In genomic region chr2:179936654-179937053, GRCh38 we compare ENCODE assay signal across 8 cellular contexts.
DNase-seq lines count a peak whose midpoint lies in the region; ATAC-seq and TF ChIP-seq lines count a peak whose summit lies in the region.

No MANE protein-coding gene starts in this region.

- H3K4me3 ChIP-seq in ascending aorta = no peak overlapping the region
- H3K4me3 ChIP-seq in prostate gland = no peak overlapping the region

- H3K27me3 ChIP-seq in ascending aorta (no peaks in the 10 kb centered on the region), prostate gland (replicated peaks; ENCODE audit: insufficient read depth) (no peaks in the 10 kb centered on the region)

- H3K27ac ChIP-seq in ascending aorta = no peak overlapping the region
- no peak overlapping the region for H3K27ac ChIP-seq in prostate gland

- H3K4me1 ChIP-seq in ascending aorta = no peaks in the 10 kb centered on the region
- H3K4me1 ChIP-seq in prostate gland (replicated peaks) = no peaks in the 10 kb centered on the region

- H3K27me3 Mint-ChIP-seq in activated T-cell treated with anti-CD3 and anti-CD28 coated beads, Interleukin-2, amount 50 U/mL, for 72 hours (ENCODE audit: low read depth) = no peaks in the 10 kb centered on the region
- H3K27me3 Mint-ChIP-seq in activated T-cell treated with anti-CD3 and anti-CD28 coated beads, Interleukin-2, amount 50 U/mL, for 4 hours (ENCODE audit: low read depth) = no peaks in the 10 kb centered on the region

- peak in 1 of 2 donors; percentile 33 for ATAC-seq in activated T-cell treated with anti-CD3 and anti-CD28 coated beads, Interleukin-2, amount 50 U/mL, for 72 hours (replicated peaks in 1 of 2)
- ATAC-seq in activated T-cell treated with anti-CD3 and anti-CD28 coated beads, Interleukin-2, amount 50 U/mL, for 4 hours = no peak
- ATAC-seq in GM21786 (IDR thresholded peaks at IDR 0.05; ENCODE audit: unreplicated experiment) = no peak

- no peak overlapping the region for H3K27ac Mint-ChIP-seq in activated T-cell treated with anti-CD3 and anti-CD28 coated beads, Interleukin-2, amount 50 U/mL, for 72 hours

- peaks cover 0 to 7% of the 10 kb centered on the region in 2 donors for H3K36me3 Mint-ChIP-seq in activated T-cell treated with anti-CD3 and anti-CD28 coated beads, Interleukin-2, amount 50 U/mL, for 72 hours (ENCODE audit: insufficient read depth in 2 of 2)
- H3K36me3 Mint-ChIP-seq in activated T-cell treated with anti-CD3 and anti-CD28 coated beads, Interleukin-2, amount 50 U/mL, for 4 hours (ENCODE audit: insufficient read depth) = peaks cover 35% of the 10 kb centered on the region

- intact Hi-C loops in ascending aorta (cut with DNase I) (no loop called here), prostate gland (cut with DNase I) (no loop called here)

- peaks cover 0 to under 1% of the 10 kb centered on the region in 2 donors for H3K9me3 Mint-ChIP-seq in activated T-cell treated with anti-CD3 and anti-CD28 coated beads, Interleukin-2, amount 50 U/mL, for 72 hours
- no peaks in the 10 kb centered on the region for H3K9me3 Mint-ChIP-seq in activated T-cell treated with anti-CD3 and anti-CD28 coated beads, Interleukin-2, amount 50 U/mL, for 4 hours

- no peak overlapping the region for H3K4me3 Mint-ChIP-seq in activated T-cell treated with anti-CD3 and anti-CD28 coated beads, Interleukin-2, amount 50 U/mL, for 72 hours
- no peak overlapping the region for H3K4me3 Mint-ChIP-seq in activated T-cell treated with anti-CD3 and anti-CD28 coated beads, Interleukin-2, amount 50 U/mL, for 4 hours

- no peaks in the 10 kb centered on the region for H3K4me1 Mint-ChIP-seq in activated T-cell treated with anti-CD3 and anti-CD28 coated beads, Interleukin-2, amount 50 U/mL, for 72 hours (ENCODE audit: low read depth)
- no peaks in the 10 kb centered on the region for H3K4me1 Mint-ChIP-seq in activated T-cell treated with anti-CD3 and anti-CD28 coated beads, Interleukin-2, amount 50 U/mL, for 4 hours (ENCODE audit: low read depth)

- no peak for TF ChIP-seq POLR2A in prostate gland (IDR thresholded peaks at IDR 0.05)

- H3K9me3 ChIP-seq in ascending aorta = no peaks in the 10 kb centered on the region
- H3K9me3 ChIP-seq in prostate gland = no peaks in the 10 kb centered on the region

- TF ChIP-seq CTCF in LNCAP (IDR thresholded peaks at IDR 0.05) (peak; percentile 41; the same call in 1 of the 2 replicates), ascending aorta (IDR thresholded peaks at IDR 0.05) (peak in 2 of 3 experiments; percentile 8), prostate gland (IDR thresholded peaks at IDR 0.05) (no peak)

- peak; percentile 34 to 37 for DNase-seq in activated T-cell treated with anti-CD3 and anti-CD28 coated beads, Interleukin-2, amount 50 U/mL, for 72 hours
- no peak for DNase-seq in activated T-cell treated with anti-CD3 and anti-CD28 coated beads, Interleukin-2, amount 50 U/mL, for 4 hours
- DNase-seq in ascending aorta (ENCODE audit: low spot score in 2 of 2) (no peak), myocyte (ENCODE audit: low read depth) (peak; percentile 13), DMS79 (lab: John Stamatoyannopoulos, UW) (no peak), prostate gland (ENCODE audit: low spot score) (no peak)

- H3K36me3 ChIP-seq in ascending aorta = no peaks in the 10 kb centered on the region
- no peaks in the 10 kb centered on the region for H3K36me3 ChIP-seq in prostate gland

- 100% methylated on average over 3 of the region's 3 CpGs for WGBS in prostate gland

Comparison
In these comparisons a context has a peak if more than half of its experiments do, and no peak if none do; other contexts are left out.
1. DNase-seq: peak in activated T-cell treated with anti-CD3 and anti-CD28 coated beads, Interleukin-2, amount 50 U/mL, for 72 hours (2 of 2) and myocyte (single experiment); none in activated T-cell treated with anti-CD3 and anti-CD28 coated beads, Interleukin-2, amount 50 U/mL, for 4 hours (single experiment), ascending aorta (0 of 2), DMS79 (single experiment) and prostate gland (single experiment).
2. CTCF ChIP-seq: peak in LNCAP (single experiment) and ascending aorta (2 of 3); none in prostate gland (0 of 4).